14 cellular contexts compared by ENCODE assay signal in the genomic region with DNA sequence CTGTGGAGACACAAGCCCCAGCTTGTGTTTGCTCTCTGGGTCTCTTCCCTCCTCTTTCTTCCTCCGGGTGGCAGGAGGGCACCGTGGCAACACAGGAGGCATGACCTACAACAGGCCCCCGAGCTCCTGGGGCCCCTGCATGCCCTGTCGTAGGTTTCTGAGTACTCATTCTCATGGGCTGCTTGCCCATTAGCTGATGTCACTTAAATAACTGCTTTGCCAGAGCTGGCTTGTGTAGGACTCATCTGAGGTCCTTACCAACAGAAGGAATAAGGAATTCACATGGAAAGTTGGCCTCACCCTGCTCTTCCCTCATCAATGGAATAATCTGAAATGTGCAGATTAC.
DNase-seq lines count a peak whose midpoint lies in the region; ATAC-seq and TF ChIP-seq lines count a peak whose summit lies in the region.
"Had no signal": no experiment of that assay in that cellular context is flagged by ENCODE, and none has a peak within 500 bp of the region (broad histone marks: within the 10 kb centered on the region; RNA-seq: fewer than 3 reads in every experiment).

No MANE protein-coding gene starts in this region.

- H3K27ac Mint-ChIP-seq in neural progenitor cell = peak overlapping the region; percentile 92
- H3K27ac Mint-ChIP-seq: B cell had no signal

- H3K4me3 ChIP-seq in neural progenitor cell = no peak overlapping the region

- no peak overlapping the region for H3K9ac ChIP-seq in neural progenitor cell

- peaks cover 6% of the 10 kb centered on the region for H3F3A ChIP-seq in neural progenitor cell (ENCODE audit: low read depth)

- H3K4me3 Mint-ChIP-seq in neural progenitor cell = no peak overlapping the region
- H3K4me3 Mint-ChIP-seq: B cell had no signal

- no peaks in the 10 kb centered on the region for H3K79me2 ChIP-seq in neural progenitor cell (ENCODE audit: low read depth)

- peak; percentile 50 for DNase-seq in Ammon's horn (ENCODE audit: low spot score)
- peak; percentile 9 for DNase-seq in NAMALWA (ENCODE audit: low spot score)
- DNase-seq in fibroblast of gingiva (ENCODE audit: low read depth) = peak; percentile 2
- peak; percentile 28 for DNase-seq in neural progenitor cell (ENCODE audit: low spot score)
- DNase-seq in HPDE6-E6E7 (ENCODE audit: extremely low spot score) = no peak
- no peak for DNase-seq in NCI-H510A treated with DMSO at 0.1 percent for 48 hours (lab: John Stamatoyannopoulos, UW)
- DNase-seq: activated CD8-positive, alpha-beta memory T cell treated with anti-CD3 and anti-CD28 coated beads, Interleukin-2, amount 50 U/mL, for 4 hours; activated naive CD4-positive, alpha-beta T cell treated with anti-CD3 and anti-CD28 coated beads, Interleukin-2, amount 50 U/mL, for 16 hours; NCI-H2029 treated with DMSO at 0.1 percent for 48 hours had no signal

- no peak for ATAC-seq in GM21526 (IDR thresholded peaks at IDR 0.05; ENCODE audit: low FRiP score, unreplicated experiment)
- no peak for ATAC-seq in activated CD4-positive, CD25-positive, alpha-beta regulatory T cell treated with anti-CD3 and anti-CD28 coated beads, Interleukin-2, amount 50 U/mL, for 24 hours
- ATAC-seq: esophagus mucosa had no signal

- H3K4me1 ChIP-seq in neural progenitor cell = peaks cover 14% of the 10 kb centered on the region

- H4K20me1 ChIP-seq in neural progenitor cell (ENCODE audit: low read depth) = no peaks in the 10 kb centered on the region

- TF ChIP-seq CTCF in neural progenitor cell (IDR thresholded peaks at IDR 0.05) = peak; percentile 26

- H3K27me3 Mint-ChIP-seq in neural progenitor cell (ENCODE audit: insufficient read depth, low read depth) = peaks cover 2% of the 10 kb centered on the region

- no peaks in the 10 kb centered on the region for H3K36me3 ChIP-seq in neural progenitor cell

- H3K9me3 ChIP-seq in neural progenitor cell (ENCODE audit: low read depth) = no peaks in the 10 kb centered on the region

- H2AFZ ChIP-seq in neural progenitor cell (replicated peaks) = peak overlapping the region; percentile 18

- H3K4me1 Mint-ChIP-seq in neural progenitor cell = peaks cover 24% of the 10 kb centered on the region
- H3K4me1 Mint-ChIP-seq: B cell had no signal

- H3K36me3 Mint-ChIP-seq in neural progenitor cell = no peaks in the 10 kb centered on the region

- peak overlapping the region; percentile 29 for H3K4me2 ChIP-seq in neural progenitor cell

- no peaks in the 10 kb centered on the region for H3K27me3 ChIP-seq in neural progenitor cell

- H3K27ac ChIP-seq in neural progenitor cell = no peak overlapping the region
- H3K27ac ChIP-seq: VCaP had no signal

- H3K9me3 Mint-ChIP-seq in neural progenitor cell = no peaks in the 10 kb centered on the region

Comparison
In these comparisons a context has a peak if more than half of its experiments do, and no peak if none do; other contexts are left out.
1. DNase-seq: peak in Ammon's horn (single experiment), NAMALWA (single experiment), fibroblast of gingiva (single experiment) and neural progenitor cell (single experiment); none in HPDE6-E6E7 (single experiment) and NCI-H510A treated with DMSO at 0.1 percent for 48 hours (single experiment).